In the genomic region with DNA sequence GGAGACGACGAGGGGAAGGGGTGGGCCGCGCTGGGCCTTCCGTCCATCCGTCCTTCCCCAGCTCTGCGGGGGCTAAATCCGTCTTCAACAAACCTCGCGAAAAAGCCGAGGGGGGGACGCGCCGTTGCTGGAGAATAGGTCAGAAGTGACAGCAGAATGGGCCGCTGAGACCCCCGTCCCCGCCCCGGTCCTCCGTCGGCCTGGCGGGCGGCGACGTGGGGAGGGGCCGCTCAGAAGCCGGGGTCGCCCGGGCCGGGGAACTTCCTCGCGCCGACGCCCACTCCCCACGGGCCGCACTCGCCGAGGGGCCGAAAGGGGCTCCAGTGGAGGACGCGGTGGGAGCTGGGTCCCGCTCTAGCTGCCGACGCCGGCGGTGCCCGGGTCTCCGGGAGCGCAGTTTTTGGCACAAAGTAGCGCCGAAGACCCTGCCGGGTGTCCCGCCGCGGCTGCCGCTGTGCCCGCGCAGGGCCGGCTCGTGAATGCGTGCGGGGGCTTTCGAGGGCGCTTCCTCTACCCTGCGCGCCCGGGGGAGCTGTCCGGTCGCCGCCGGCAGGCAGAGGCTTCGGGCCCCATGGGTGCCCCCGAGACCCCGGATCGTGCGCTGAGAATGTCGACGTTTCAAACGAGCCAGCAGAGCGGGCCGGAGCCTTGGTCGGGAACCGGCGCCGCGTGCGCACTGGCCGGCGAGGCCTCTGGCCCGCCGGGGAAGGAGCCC, we compare ENCODE assay signal across 9 cellular contexts. TPM values are rescaled to one million over a fixed set of nuclear protein-coding genes. Genes with fewer than 3 reads are reported as not detected.
A peak's percentile ranks its signal among the peaks of the same experiment; 100 is the strongest.
DNase-seq lines count a peak whose midpoint lies in the region; ATAC-seq and TF ChIP-seq lines count a peak whose summit lies in the region.
"Had no signal": no experiment of that assay in that cellular context is flagged by ENCODE, and none has a peak within 500 bp of the region (broad histone marks: within the 10 kb centered on the region; RNA-seq: fewer than 3 reads in every experiment).

No MANE protein-coding gene starts in this region.

- peak overlapping the region; percentile 92 for H3K4me2 ChIP-seq in PC-9

- H3K79me2 ChIP-seq in PC-9 (ENCODE audit: low read depth) = peaks cover 55% of the 10 kb centered on the region

- no peak overlapping the region for H3K4me3 Mint-ChIP-seq in T-helper 17 cell
- peak overlapping the region in 1 of 10 donors; percentile 5 for H3K4me3 Mint-ChIP-seq in naive thymus-derived CD4-positive, alpha-beta T cell
- H3K4me3 Mint-ChIP-seq: activated naive CD8-positive, alpha-beta T cell had no signal

- H2AFZ ChIP-seq in PC-9 = no peak overlapping the region

- peak overlapping the region; percentile 92 for H3K4me3 ChIP-seq in PC-9
- H3K4me3 ChIP-seq in duodenal mucosa (ENCODE audit: low read depth in 1 of 2, low read length in 2 of 2) = peak overlapping the region; percentile 81 to 84
- peak overlapping the region; percentile 69 for H3K4me3 ChIP-seq in lower lobe of right lung
- H3K4me3 ChIP-seq in naive thymus-derived CD4-positive, alpha-beta T cell (ENCODE audit: low read length) = no peak overlapping the region

- no peaks in the 10 kb centered on the region for H4K20me1 ChIP-seq in PC-9 (ENCODE audit: insufficient read depth)

- peaks cover 35% of the 10 kb centered on the region for H3K27me3 Mint-ChIP-seq in T-helper 17 cell
- peaks cover 21 to 59% (median 33%) of the 10 kb centered on the region in 5 donors for H3K27me3 Mint-ChIP-seq in naive thymus-derived CD4-positive, alpha-beta T cell

- H3K9me3 ChIP-seq in PC-9 (ENCODE audit: insufficient read depth, low read depth) = no peaks in the 10 kb centered on the region
- no peaks in the 10 kb centered on the region for H3K9me3 ChIP-seq in duodenal mucosa (ENCODE audit: control insufficient read depth in 1 of 2, low read length in 2 of 2)
- H3K9me3 ChIP-seq in lower lobe of right lung = no peaks in the 10 kb centered on the region
- H3K9me3 ChIP-seq in T-helper 17 cell (ENCODE audit: control insufficient read depth, low read length, poor library complexity, severe bottlenecking) = no peaks in the 10 kb centered on the region
- H3K9me3 ChIP-seq in naive thymus-derived CD4-positive, alpha-beta T cell (ENCODE audit: control insufficient read depth in 2 of 3, low read length in 3 of 3) = no peaks in the 10 kb centered on the region

- peaks cover 14% of the 10 kb centered on the region for H3K4me1 Mint-ChIP-seq in T-helper 17 cell
- H3K4me1 Mint-ChIP-seq in naive thymus-derived CD4-positive, alpha-beta T cell = peaks cover 10 to 29% (median 16%) of the 10 kb centered on the region in 7 donors

- no peaks in the 10 kb centered on the region for H3K9me2 ChIP-seq in PC-9 (ENCODE audit: insufficient read depth)

- ATAC-seq in lower lobe of right lung = no peak
- ATAC-seq in T-helper 17 cell = no peak
- ATAC-seq in naive thymus-derived CD4-positive, alpha-beta T cell = no peak

- DNase-seq in PC-9 (no peak), lower lobe of right lung (peak; percentile 52), substantia nigra (lab: John Stamatoyannopoulos, UW) (peak in 1 of 49 donors; percentile 16), NCI-H345 treated with DMSO at 0.1 percent for 48 hours (lab: John Stamatoyannopoulos, UW; ENCODE audit: unreplicated experiment) (no peak), T-helper 17 cell (no peak), NCI-H1436 (lab: John Stamatoyannopoulos, UW) (no peak)
- DNase-seq in naive thymus-derived CD4-positive, alpha-beta T cell = no peak

- H3K27ac Mint-ChIP-seq in T-helper 17 cell = no peak overlapping the region
- H3K27ac Mint-ChIP-seq in naive thymus-derived CD4-positive, alpha-beta T cell = no peak overlapping the region

- no peaks in the 10 kb centered on the region for H3K27me3 ChIP-seq in PC-9 (ENCODE audit: insufficient read depth, low read depth)
- H3K27me3 ChIP-seq in duodenal mucosa (ENCODE audit: control insufficient read depth in 1 of 2, insufficient read depth in 2 of 2, low read length in 2 of 2) = peaks cover 0 to 6% of the 10 kb centered on the region in 2 donors
- H3K27me3 ChIP-seq in lower lobe of right lung (ENCODE audit: low read depth) = peaks cover 20% of the 10 kb centered on the region
- peaks cover 3 to 50% of the 10 kb centered on the region in 2 donors for H3K27me3 ChIP-seq in naive thymus-derived CD4-positive, alpha-beta T cell (ENCODE audit: control insufficient read depth in 2 of 2, insufficient read depth in 2 of 2, low read length in 2 of 2)

- no peak for TF ChIP-seq CTCF in PC-9 (conservative IDR thresholded peaks at IDR 0.05)
- TF ChIP-seq CTCF in lower lobe of right lung (IDR thresholded peaks at IDR 0.05) = no peak

- H3K36me3 Mint-ChIP-seq in T-helper 17 cell (ENCODE audit: low read depth) = peaks cover 2% of the 10 kb centered on the region
- H3K36me3 Mint-ChIP-seq in naive thymus-derived CD4-positive, alpha-beta T cell = peaks cover 0 to 4% (median 0%) of the 10 kb centered on the region in 5 donors
- H3K36me3 Mint-ChIP-seq: activated naive CD8-positive, alpha-beta T cell had no signal

- H3K27ac ChIP-seq in PC-9 (peak overlapping the region; percentile 84), duodenal mucosa (ENCODE audit: low read depth, low read length) (peak overlapping the region; percentile 66), lower lobe of right lung (peak overlapping the region; percentile 93), substantia nigra (ENCODE audit: low read depth, low read length, poor library complexity, severe bottlenecking) (peak overlapping the region; percentile 35)
- no peak overlapping the region for H3K27ac ChIP-seq in naive thymus-derived CD4-positive, alpha-beta T cell (ENCODE audit: low read depth, low read length)

- CTCF ChIA-PET in PC-9 (lab: Charles Lee) = no interaction called here
- CTCF ChIA-PET in naive thymus-derived CD4-positive, alpha-beta T cell (lab: Charles Lee) = no interaction called here

- H3K36me3 ChIP-seq in PC-9 (ENCODE audit: low read depth) (no peaks in the 10 kb centered on the region), duodenal mucosa (ENCODE audit: control insufficient read depth in 1 of 2, insufficient read depth in 2 of 2, low read length in 2 of 2) (no peaks in the 10 kb centered on the region), lower lobe of right lung (no peaks in the 10 kb centered on the region)
- H3K36me3 ChIP-seq in naive thymus-derived CD4-positive, alpha-beta T cell (ENCODE audit: control insufficient read depth in 2 of 3, insufficient read depth in 3 of 3, low read length in 3 of 3) = no peaks in the 10 kb centered on the region

- H3K9me3 Mint-ChIP-seq in naive thymus-derived CD4-positive, alpha-beta T cell = peaks cover 0 to 3% (median 0%) of the 10 kb centered on the region in 11 donors

- no TSS peak for BruUV-seq in PC-9 (replicated peaks; lab: Mats Ljungman, UMichigan)

- peaks cover 7% of the 10 kb centered on the region; the same call in 1 of the 2 replicates for H3F3A ChIP-seq in PC-9 (ENCODE audit: insufficient read depth, low read depth)

- H3K4me1 ChIP-seq in PC-9 (replicated peaks; ENCODE audit: insufficient read depth) = peaks cover 20% of the 10 kb centered on the region
- peaks cover 34 to 39% of the 10 kb centered on the region in 2 donors for H3K4me1 ChIP-seq in duodenal mucosa (ENCODE audit: control insufficient read depth in 1 of 2, insufficient read depth in 2 of 2, low read length in 2 of 2)
- H3K4me1 ChIP-seq in lower lobe of right lung = peaks cover 64% of the 10 kb centered on the region
- peaks cover 17 to 29% of the 10 kb centered on the region in 2 donors for H3K4me1 ChIP-seq in naive thymus-derived CD4-positive, alpha-beta T cell (ENCODE audit: control insufficient read depth in 2 of 2, insufficient read depth in 2 of 2, low read length in 2 of 2)

- intact Hi-C loops in PC-9 (cut with micrococcal nuclease; ENCODE audit: unreplicated experiment) (no loop called here), lower lobe of right lung (cut with DNase I) (no loop called here)
- intact Hi-C loops in naive thymus-derived CD4-positive, alpha-beta T cell (cut with micrococcal nuclease) = no loop called here

- H3K9ac ChIP-seq in duodenal mucosa (ENCODE audit: low read depth in 1 of 2, low read length in 2 of 2) = peak overlapping the region; percentile 66 to 86

- POLR2A ChIA-PET in PC-9 (lab: Charles Lee; ENCODE audit: unreplicated experiment) = no interaction called here
- POLR2A ChIA-PET in naive thymus-derived CD4-positive, alpha-beta T cell (lab: Charles Lee) = no interaction called here

RNA-seq across cellular contexts. Expression of a gene that starts 46.4 kb away (rescaled TPM):
- total RNA-seq in PC-9 (2021) (127 and 130 TPM in 2 replicates), lower lobe of right lung (98.1 TPM), T-helper 17 cell (10 to 100 TPM; 59.4 to 98.4 TPM)
- 100 to 1,000 TPM in 1 of 5 experiments, 10 to 100 TPM in 4; 54.9 to 122 (median 86.5) TPM for total RNA-seq in naive thymus-derived CD4-positive, alpha-beta T cell
- polyA plus RNA-seq in naive thymus-derived CD4-positive, alpha-beta T cell = 10 to 100 TPM; 45.0 to 84.8 TPM

RNA-seq across cellular contexts. Expression of a gene that starts 53.8 kb away (rescaled TPM):
- 33.7 and 35.4 TPM in 2 replicates for total RNA-seq in PC-9 (2021)
- 19.9 TPM for total RNA-seq in lower lobe of right lung
- under 1 TPM; 0.22 to 0.29 TPM for total RNA-seq in T-helper 17 cell
- total RNA-seq in naive thymus-derived CD4-positive, alpha-beta T cell = 1 to 10 TPM in 1 of 5 experiments, under 1 TPM in 3, not detected in 1; 0.05 to 3.8 (median 0.68) TPM
- polyA plus RNA-seq in naive thymus-derived CD4-positive, alpha-beta T cell = not detected
